12 cellular contexts compared by ENCODE assay signal in the genomic region with DNA sequence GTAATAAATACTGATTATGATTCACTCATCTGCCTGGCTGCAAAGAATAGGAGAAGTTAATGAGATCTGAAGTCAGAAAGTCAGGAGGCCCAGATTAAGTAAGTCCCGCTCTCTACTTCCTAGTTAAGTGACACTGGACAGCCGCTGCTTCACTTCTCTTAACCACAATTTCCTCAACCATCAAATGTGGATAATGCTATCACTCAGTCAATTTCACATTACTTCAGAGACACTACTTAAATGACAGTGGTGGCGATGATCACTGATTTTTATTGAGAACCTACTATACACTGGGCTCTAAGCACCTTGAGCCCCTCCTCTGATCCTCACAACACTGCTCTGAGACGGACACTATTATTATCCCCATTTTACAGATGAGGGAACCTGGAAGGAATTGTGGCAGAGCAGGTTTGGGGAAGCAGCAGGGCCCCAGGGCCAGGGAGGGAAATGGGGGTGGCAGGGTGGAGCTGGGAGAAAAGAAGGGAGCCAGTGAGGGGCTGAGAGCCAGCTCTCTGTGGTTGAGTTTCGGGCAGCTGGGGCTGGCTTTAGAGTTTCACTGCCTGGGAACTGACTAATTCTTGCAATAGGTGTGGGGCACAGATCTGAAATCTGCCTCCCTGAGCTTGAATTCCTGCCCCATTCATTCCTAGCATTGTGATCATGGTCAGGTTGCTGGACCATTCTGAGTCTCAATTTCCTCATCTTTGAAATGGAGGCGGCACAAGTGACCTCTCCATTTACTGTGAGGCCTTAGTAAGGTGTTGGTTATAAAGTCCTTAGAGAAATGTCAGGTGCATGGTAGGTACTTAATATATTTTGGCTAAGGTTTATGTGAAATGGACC. TPM values are rescaled to one million over a fixed set of nuclear protein-coding genes. Genes with fewer than 3 reads are reported as not detected.
DNase-seq lines count a peak whose midpoint lies in the region; ATAC-seq and TF ChIP-seq lines count a peak whose summit lies in the region.
"Had no signal": no experiment of that assay in that cellular context is flagged by ENCODE, and none has a peak within 500 bp of the region (broad histone marks: within the 10 kb centered on the region; RNA-seq: fewer than 3 reads in every experiment).

No MANE protein-coding gene starts in this region.

- no peaks in the 10 kb centered on the region for H3K27me3 ChIP-seq in effector memory CD4-positive, alpha-beta T cell (replicated peaks; ENCODE audit: control insufficient read depth, insufficient read depth, low read length, poor library complexity, severe bottlenecking)
- H3K27me3 ChIP-seq in suprapubic skin, result peaks cover 4% of the 10 kb centered on the region

- no peaks in the 10 kb centered on the region for H3K36me3 Mint-ChIP-seq in activated T-cell treated with anti-CD3 and anti-CD28 coated beads, Interleukin-2, amount 50 U/mL, for 4 hours (ENCODE audit: insufficient read depth)
- H3K36me3 Mint-ChIP-seq: naive thymus-derived CD8-positive, alpha-beta T cell had no signal

- H3K9me3 Mint-ChIP-seq in activated T-cell treated with anti-CD3 and anti-CD28 coated beads, Interleukin-2, amount 50 U/mL, for 4 hours, result no peaks in the 10 kb centered on the region
- H3K9me3 Mint-ChIP-seq: naive thymus-derived CD8-positive, alpha-beta T cell had no signal

- H3K4me1 Mint-ChIP-seq in activated T-cell treated with anti-CD3 and anti-CD28 coated beads, Interleukin-2, amount 50 U/mL, for 4 hours (ENCODE audit: low read depth), result peaks cover 57% of the 10 kb centered on the region

- H3K36me3 ChIP-seq in effector memory CD4-positive, alpha-beta T cell (ENCODE audit: control insufficient read depth, insufficient read depth, low read length), result no peaks in the 10 kb centered on the region
- no peaks in the 10 kb centered on the region for H3K36me3 ChIP-seq in suprapubic skin
- H3K36me3 ChIP-seq: esophagus muscularis mucosa had no signal

- TF ChIP-seq POLR2A in suprapubic skin (IDR thresholded peaks at IDR 0.05), result no peak

- DNase-seq in activated T-cell treated with anti-CD3 and anti-CD28 coated beads, Interleukin-2, amount 50 U/mL, for 4 hours, result no peak
- DNase-seq in activated T-cell treated with anti-CD3 and anti-CD28 coated beads for 4 hours, result no peak
- peak; percentile 70 for DNase-seq in SIG-M5 (lab: John Stamatoyannopoulos, UW)
- DNase-seq in effector memory CD4-positive, alpha-beta T cell, result no peak
- DNase-seq in suprapubic skin (ENCODE audit: low spot score in 2 of 2), result no peak
- DNase-seq in NCI-H128 (lab: John Stamatoyannopoulos, UW; ENCODE audit: unreplicated experiment), result no peak
- DNase-seq: NCI-H1436 treated with DMSO at 0.1 percent for 48 hours had no signal

- H3K4me3 Mint-ChIP-seq in activated T-cell treated with anti-CD3 and anti-CD28 coated beads, Interleukin-2, amount 50 U/mL, for 4 hours, result no peak overlapping the region

- H3K9me3 ChIP-seq in effector memory CD4-positive, alpha-beta T cell (ENCODE audit: control insufficient read depth, low read length), result no peaks in the 10 kb centered on the region
- H3K9me3 ChIP-seq in suprapubic skin, result no peaks in the 10 kb centered on the region
- H3K9me3 ChIP-seq: esophagus muscularis mucosa had no signal

- H3K27ac ChIP-seq in effector memory CD4-positive, alpha-beta T cell (ENCODE audit: insufficient read depth, low read length, poor library complexity, severe bottlenecking), result peak overlapping the region; percentile 50
- peak overlapping the region; percentile 67 for H3K27ac ChIP-seq in suprapubic skin

- no peak for TF ChIP-seq EP300 in suprapubic skin (IDR thresholded peaks at IDR 0.05)

- H3K4me3 ChIP-seq in effector memory CD4-positive, alpha-beta T cell (ENCODE audit: insufficient read depth, low read depth, low read length, poor library complexity, severe bottlenecking), result no peak overlapping the region
- H3K4me3 ChIP-seq in suprapubic skin, result no peak overlapping the region
- H3K4me3 ChIP-seq: esophagus muscularis mucosa had no signal

- H3K27me3 Mint-ChIP-seq in activated T-cell treated with anti-CD3 and anti-CD28 coated beads, Interleukin-2, amount 50 U/mL, for 4 hours (ENCODE audit: low read depth), result no peaks in the 10 kb centered on the region

- TF ChIP-seq CTCF in suprapubic skin (IDR thresholded peaks at IDR 0.05), result no peak

- peak; percentile 13 to 24 for ATAC-seq in activated T-cell treated with anti-CD3 and anti-CD28 coated beads, Interleukin-2, amount 50 U/mL, for 4 hours
- ATAC-seq in HG03095 (IDR thresholded peaks at IDR 0.05; ENCODE audit: unreplicated experiment), result no peak
- no peak for ATAC-seq in GM21367 (IDR thresholded peaks at IDR 0.05; ENCODE audit: unreplicated experiment)
- ATAC-seq: naive thymus-derived CD8-positive, alpha-beta T cell; Panc1 had no signal

- peaks cover 52% of the 10 kb centered on the region for H3K4me1 ChIP-seq in effector memory CD4-positive, alpha-beta T cell (ENCODE audit: control insufficient read depth, insufficient read depth, low read length, poor library complexity, severe bottlenecking)
- H3K4me1 ChIP-seq in suprapubic skin, result peaks cover 60% of the 10 kb centered on the region

- 67% methylated on average over 6 of the region's 6 CpGs for WGBS in suprapubic skin

RNA-seq across cellular contexts. Expression of a gene that starts 2.5 kb away (rescaled TPM):
- 1 to 10 TPM; 5.5 to 9.3 (median 7.2) TPM for total RNA-seq in activated T-cell treated with anti-CD3 and anti-CD28 coated beads, Interleukin-2, amount 50 U/mL, for 4 hours
- total RNA-seq in suprapubic skin, result 10 to 100 TPM in 2 of 4 donors, 1 to 10 TPM in 2; 4.5 to 12.9 (median 8.4) TPM

RNA-seq across cellular contexts. Expression of a gene that starts 25.8 kb away (rescaled TPM):
- 10 to 100 TPM; 15.1 to 17.1 (median 15.1) TPM for total RNA-seq in activated T-cell treated with anti-CD3 and anti-CD28 coated beads, Interleukin-2, amount 50 U/mL, for 4 hours
- 100 to 1,000 TPM in 3 of 4 donors, 10 to 100 TPM in 1; 91.1 to 194 (median 149) TPM for total RNA-seq in suprapubic skin

RNA-seq across cellular contexts. Expression of a gene that starts 49.5 kb away (rescaled TPM):
- total RNA-seq in activated T-cell treated with anti-CD3 and anti-CD28 coated beads, Interleukin-2, amount 50 U/mL, for 4 hours, result under 1 TPM; 0.49 to 0.90 (median 0.66) TPM
- 100 to 1,000 TPM in 2 of 4 donors, 10 to 100 TPM in 2; 68.7 to 130 (median 88.5) TPM for total RNA-seq in suprapubic skin

Comparison
In these comparisons a context has a peak if more than half of its experiments do, and no peak if none do; other contexts are left out.
1. ATAC-seq: peak in activated T-cell treated with anti-CD3 and anti-CD28 coated beads, Interleukin-2, amount 50 U/mL, for 4 hours (2 of 2); none in HG03095 (single experiment) and GM21367 (single experiment).
2. RNA of a gene that starts 25.8 kb away (total RNA-seq): 91.1 to 194 TPM in suprapubic skin; 15.1 to 17.1 TPM in activated T-cell treated with anti-CD3 and anti-CD28 coated beads, Interleukin-2, amount 50 U/mL, for 4 hours; every median in the first group is over 4 times any median in the second.
3. RNA of a gene that starts 49.5 kb away (total RNA-seq): 68.7 to 130 TPM in suprapubic skin; 0.49 to 0.90 TPM in activated T-cell treated with anti-CD3 and anti-CD28 coated beads, Interleukin-2, amount 50 U/mL, for 4 hours; every median in the first group is over 10 times any median in the second.